ENCODE assay signal across 22 cellular contexts in the genomic region with DNA sequence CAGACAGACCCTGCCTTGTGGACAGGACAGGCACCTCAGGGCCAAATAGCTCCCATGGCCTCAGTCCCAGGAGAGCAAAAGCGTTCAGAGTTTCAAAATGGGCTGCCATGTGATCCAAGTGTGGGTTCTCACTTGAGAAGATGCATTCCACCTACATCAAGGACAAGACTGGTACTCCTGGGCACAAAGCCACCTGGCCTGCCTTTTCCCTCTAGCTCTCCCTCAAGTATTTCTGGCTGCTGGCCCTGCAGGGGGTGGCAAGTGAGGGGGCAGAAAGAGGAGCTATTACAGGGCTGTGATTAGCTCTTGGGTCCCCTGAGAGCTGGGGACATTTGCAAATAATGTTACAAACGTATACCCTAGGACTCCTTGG. TPM values are rescaled to one million over a fixed set of nuclear protein-coding genes. Genes with fewer than 3 reads are reported as not detected.
A peak's percentile ranks its signal among the peaks of the same experiment; 100 is the strongest.
DNase-seq lines count a peak whose midpoint lies in the region; ATAC-seq and TF ChIP-seq lines count a peak whose summit lies in the region.
"Had no signal": no experiment of that assay in that cellular context is flagged by ENCODE, and none has a peak within 500 bp of the region (broad histone marks: within the 10 kb centered on the region; RNA-seq: fewer than 3 reads in every experiment).

No MANE protein-coding gene starts in this region.

- H2AFZ ChIP-seq in IMR-90 (replicated peaks; ENCODE audit: low read length, poor library complexity) = no peak overlapping the region

- dilution Hi-C loops in IMR-90 (cut with HindIII; ENCODE audit: low sequenced_read_pairs, unreplicated experiment) = no loop called here

- POLR2A ChIA-PET in IMR-90 (lab: Charles Lee; ENCODE audit: unreplicated experiment) (no interaction called here), GM10248 (lab: Yijun Ruan, JAX) (interaction anchor here (0.5 kb wide), 1 partner anchor 11 kb away, joined by 3 read pairs; no protein-coding TSS in a partner anchor)

- H2AK9ac ChIP-seq in IMR-90 (replicated peaks; ENCODE audit: low read depth, low read length, poor library complexity) = peak overlapping the region; percentile 44

- no peak overlapping the region for H3K4ac ChIP-seq in IMR-90 (ENCODE audit: low read depth, low read length)

- no peak overlapping the region for H3K18ac ChIP-seq in IMR-90 (ENCODE audit: low read depth, low read length)

- no peak overlapping the region for H2AK5ac ChIP-seq in IMR-90 (ENCODE audit: low read depth, low read length)

- peaks cover 20 to 78% of the 10 kb centered on the region in 2 experiments; a peak in 3 of 4 replicates for H3K79me1 ChIP-seq in IMR-90 (ENCODE audit: low read depth in 1 of 2, low read length in 2 of 2)

- no peak overlapping the region for H2BK20ac ChIP-seq in IMR-90 (ENCODE audit: low read depth, low read length)

- peaks cover 26% of the 10 kb centered on the region for H4K20me1 ChIP-seq in IMR-90 (ENCODE audit: insufficient read depth, low read length)

- TF ChIP-seq RAD21 in IMR-90 (IDR thresholded peaks at IDR 0.05; ENCODE audit: low read length) = no peak

- WGBS in IMR-90 (ENCODE audit: extremely low coverage in 2 of 2, insufficient read length in 1 of 2), 2 experiments = no CpG with 5 or more reads among the region's 2 CpGs
- 41% methylated on average over 2 of the region's 2 CpGs for WGBS in right cardiac atrium

- intact Hi-C loops in IMR-90 (cut with micrococcal nuclease) (no loop called here), Right ventricle myocardium inferior (cut with DNase I) (no loop called here), right cardiac atrium (cut with DNase I) (no loop called here), gastrocnemius medialis (cut with DNase I; ENCODE audit: low total_unique reads) (loop anchor here (1.0 kb wide), 1 partner anchor 41 kb away; no protein-coding TSS in a partner anchor)

- H3K56ac ChIP-seq in IMR-90 (ENCODE audit: extremely low read depth, insufficient read depth, low read length) = no peak overlapping the region

- H2BK5ac ChIP-seq in IMR-90 (ENCODE audit: low read depth, low read length, poor library complexity, severe bottlenecking) = no peak overlapping the region

- CTCF ChIA-PET in IMR-90 (lab: Yijun Ruan, JAX) = interaction anchor here (1.3 kb wide), 1 partner anchor 69 kb away, joined by 3 read pairs; no protein-coding TSS in a partner anchor
- CTCF ChIA-PET in GM10248 (lab: Yijun Ruan, JAX) = interaction anchor here (1.3 to 2.4 kb wide), 3 partner anchors 43 to 165 kb away, joined by 4 to 8 read pairs (median 6); no protein-coding TSS in a partner anchor

- no peak overlapping the region for H4K5ac ChIP-seq in IMR-90 (ENCODE audit: low read depth, low read length)

- no peak overlapping the region for H4K8ac ChIP-seq in IMR-90 (ENCODE audit: low read depth in 2 of 2, low read length in 2 of 2)

- no peak for DNase-seq in IMR-90
- DNase-seq in Right ventricle myocardium inferior (ENCODE audit: missing footprints) = peak; percentile 86
- peak; percentile 52 to 86 (median 82) for DNase-seq in right cardiac atrium
- peak; percentile 83 to 93 for DNase-seq in gastrocnemius medialis
- DNase-seq in NCI-H1105 treated with DMSO at 0.1 percent for 48 hours (lab: John Stamatoyannopoulos, UW) = no peak
- no peak for DNase-seq in GM10248 (ENCODE audit: extremely low spot score)
- DNase-seq: 8988T, Calu3, DMS53, GOT3, HFFc6, Karpas-422, NCI-H1105, NCI-H187, NCI-H446, NCI-H69, OCI-M1 had no signal

- H4K91ac ChIP-seq in IMR-90 (ENCODE audit: insufficient read depth, low read depth, low read length) = no peak overlapping the region

- H3K27ac ChIP-seq in IMR-90 (ENCODE audit: insufficient read depth, low read length) (no peak overlapping the region), right cardiac atrium (ENCODE audit: low read length) (peak overlapping the region; percentile 63), gastrocnemius medialis (peak overlapping the region; percentile 85 to 98 (median 92))

- TF ChIP-seq CTCF in IMR-90 (conservative IDR thresholded peaks at IDR 0.05; ENCODE audit: low read depth, low read length) (no peak), gastrocnemius medialis (IDR thresholded peaks at IDR 0.05 in 4 of 5, conservative IDR thresholded peaks at IDR 0.05 in 1 of 5) (no peak), GM10248 (IDR thresholded peaks at IDR 0.05; ENCODE audit: control extremely low read depth, extremely low read depth, low read depth, missing control alignments) (no peak)

- TF ChIP-seq POLR2A in IMR-90 (IDR thresholded peaks at IDR 0.05; ENCODE audit: low read depth, low read length) (no peak), gastrocnemius medialis (IDR thresholded peaks at IDR 0.05) (peak in 1 of 2 donors; percentile 33)

- H3K9me3 ChIP-seq in IMR-90 (ENCODE audit: control insufficient read depth, insufficient read depth, low read length) = no peaks in the 10 kb centered on the region
- H3K9me3 ChIP-seq in right cardiac atrium (ENCODE audit: control insufficient read depth, low read length) = no peaks in the 10 kb centered on the region
- H3K9me3 ChIP-seq in gastrocnemius medialis = no peaks in the 10 kb centered on the region

- H3K23ac ChIP-seq in IMR-90 (ENCODE audit: low read depth, low read length) = no peak overlapping the region

- H2BK15ac ChIP-seq in IMR-90 (ENCODE audit: low read depth, low read length) = no peak overlapping the region

- H3K4me2 ChIP-seq in IMR-90 (ENCODE audit: low read depth, low read length) = no peak overlapping the region

- H2BK120ac ChIP-seq in IMR-90 (ENCODE audit: low read depth, low read length) = no peak overlapping the region

- H3K4me1 ChIP-seq in IMR-90 (ENCODE audit: control insufficient read depth, insufficient read depth, low read length) = peaks cover 30% of the 10 kb centered on the region
- H3K4me1 ChIP-seq in right cardiac atrium (ENCODE audit: control insufficient read depth, insufficient read depth, low read length) = peaks cover 19% of the 10 kb centered on the region
- H3K4me1 ChIP-seq in gastrocnemius medialis = peaks cover 51 to 60% of the 10 kb centered on the region in 2 donors

- BruUV-seq in IMR-90 (replicated peaks; lab: Mats Ljungman, UMichigan) = no TSS peak

- no peak overlapping the region for H3K14ac ChIP-seq in IMR-90 (replicated peaks; ENCODE audit: low read depth, low read length)

- ATAC-seq in IMR-90 (ENCODE audit: low read depth) = no peak
- ATAC-seq in Right ventricle myocardium inferior = peak; percentile 45
- peak in 1 of 2 donors; percentile 4 for ATAC-seq in right cardiac atrium
- peak; percentile 78 to 80 for ATAC-seq in gastrocnemius medialis
- ATAC-seq in HG03025 (IDR thresholded peaks at IDR 0.05; ENCODE audit: low FRiP score, unreplicated experiment) = no peak
- no peak for ATAC-seq in HG02798 (IDR thresholded peaks at IDR 0.05; ENCODE audit: poor library complexity, unreplicated experiment)

- no peak overlapping the region for H3K9ac ChIP-seq in IMR-90 (ENCODE audit: low read depth, low read length)

- H3K9me1 ChIP-seq in IMR-90 (ENCODE audit: insufficient read depth, low read length) = peaks cover 29% of the 10 kb centered on the region

- H3K27me3 ChIP-seq in IMR-90 (ENCODE audit: control insufficient read depth, insufficient read depth, low read length) = no peaks in the 10 kb centered on the region
- H3K27me3 ChIP-seq in right cardiac atrium (ENCODE audit: control insufficient read depth, insufficient read depth) = no peaks in the 10 kb centered on the region
- no peaks in the 10 kb centered on the region for H3K27me3 ChIP-seq in gastrocnemius medialis

- no peak overlapping the region for H3K4me3 ChIP-seq in IMR-90 (ENCODE audit: insufficient read depth, low read depth, low read length)
- H3K4me3 ChIP-seq in right cardiac atrium (ENCODE audit: low read length) = no peak overlapping the region
- no peak overlapping the region for H3K4me3 ChIP-seq in gastrocnemius medialis

- H3K36me3 ChIP-seq in IMR-90 (ENCODE audit: control insufficient read depth, insufficient read depth, low read length) (peaks cover 76% of the 10 kb centered on the region), gastrocnemius medialis (peaks cover 0 to 67% of the 10 kb centered on the region in 2 donors)

- in situ Hi-C loops in IMR-90 (cut with MboI; ENCODE audit: low sequenced_read_pairs) (no loop called here), gastrocnemius medialis (cut with MboI; ENCODE audit: low sequenced_read_pairs in 4 of 4) (no loop called here)

RNA-seq across cellular contexts. Expression of a gene that starts 6.5 kb away (rescaled TPM):
- total RNA-seq in IMR-90 (2012; rRNA removed) (3.1 and 4.1 TPM in 2 replicates), Right ventricle myocardium inferior (14.9 TPM), right cardiac atrium (10 to 100 TPM in 2 of 4 donors, 1 to 10 TPM in 2; 4.8 to 20.4 (median 10.6) TPM), gastrocnemius medialis (1 to 10 TPM in 2 of 4 donors, under 1 TPM in 2; 0.66 to 1.7 (median 1.1) TPM)
- polyA plus RNA-seq in IMR-90 (2012; rRNA removed) (20.3 and 23.2 TPM in 2 replicates), right cardiac atrium (8.7 TPM)
- polyA plus RNA-seq in IMR-90 (2012; cell fraction: cytosol; rRNA removed) = 13.6 and 14.6 TPM in 2 replicates
- polyA plus RNA-seq in IMR-90 (2012; cell fraction: nucleus; rRNA removed; ENCODE audit: low replicate concordance) = 308 and 435 TPM in 2 replicates
- polyA plus RNA-seq: CD4-positive, alpha-beta memory T cell had no signal

RNA-seq across cellular contexts. Expression of a gene that starts 7.8 kb away (rescaled TPM):
- total RNA-seq in IMR-90 (2012; rRNA removed) = 952 and 1,365 TPM in 2 replicates
- 410 and 474 TPM in 2 replicates for polyA plus RNA-seq in IMR-90 (2012; rRNA removed)
- polyA plus RNA-seq in IMR-90 (2012; cell fraction: cytosol; rRNA removed) = 589 and 721 TPM in 2 replicates
- 253 and 529 TPM in 2 replicates for polyA plus RNA-seq in IMR-90 (2012; cell fraction: nucleus; rRNA removed; ENCODE audit: low replicate concordance)
- 1,186 TPM for total RNA-seq in Right ventricle myocardium inferior
- total RNA-seq in right cardiac atrium = 100 to 1,000 TPM; 622 to 677 (median 648) TPM
- 865 TPM for polyA plus RNA-seq in right cardiac atrium
- 100 to 1,000 TPM; 679 to 861 (median 720) TPM for total RNA-seq in gastrocnemius medialis

RNA-seq across cellular contexts. Expression of a gene that starts 20.0 kb away (rescaled TPM):
- not detected in 2 replicates for total RNA-seq in IMR-90 (2012; rRNA removed)
- polyA plus RNA-seq in IMR-90 (2012; rRNA removed) = 0.15 TPM in 1 of 2 replicates, not detected in the other
- not detected in 2 replicates for polyA plus RNA-seq in IMR-90 (2012; cell fraction: cytosol; rRNA removed)
- polyA plus RNA-seq in IMR-90 (2012; cell fraction: nucleus; rRNA removed; ENCODE audit: low replicate concordance) = 0.63 and 1.1 TPM in 2 replicates
- not detected for total RNA-seq in Right ventricle myocardium inferior
- total RNA-seq in right cardiac atrium = not detected
- not detected for polyA plus RNA-seq in right cardiac atrium
- total RNA-seq in gastrocnemius medialis = not detected
- total RNA-seq: Calu3; CD4-positive, alpha-beta memory T cell; RPMI7951 had no signal
- polyA plus RNA-seq: BJ; CD4-positive, alpha-beta memory T cell had no signal

RNA-seq across cellular contexts. Expression of a gene that starts 33.7 kb away (rescaled TPM):
- 11.7 and 11.8 TPM in 2 replicates for total RNA-seq in IMR-90 (2012; rRNA removed)
- polyA plus RNA-seq in IMR-90 (2012; rRNA removed) = 31.4 and 34.3 TPM in 2 replicates
- 12.8 and 16.9 TPM in 2 replicates for polyA plus RNA-seq in IMR-90 (2012; cell fraction: cytosol; rRNA removed)
- polyA plus RNA-seq in IMR-90 (2012; cell fraction: nucleus; rRNA removed; ENCODE audit: low replicate concordance) = 352 and 485 TPM in 2 replicates
- total RNA-seq in Right ventricle myocardium inferior = 14.1 TPM
- total RNA-seq in right cardiac atrium = 10 to 100 TPM in 3 of 4 donors, 1 to 10 TPM in 1; 8.6 to 15.4 (median 14.5) TPM
- polyA plus RNA-seq in right cardiac atrium = 12.0 TPM
- 10 to 100 TPM in 2 of 4 donors, 1 to 10 TPM in 2; 6.1 to 17.3 (median 10.1) TPM for total RNA-seq in gastrocnemius medialis

RNA-seq across cellular contexts. Expression of a gene that starts 38.0 kb away (rescaled TPM):
- total RNA-seq in IMR-90 (2012; rRNA removed) (0.54 and 0.56 TPM in 2 replicates), Right ventricle myocardium inferior (not detected), right cardiac atrium (not detected), gastrocnemius medialis (not detected)
- polyA plus RNA-seq in IMR-90 (2012; rRNA removed) (2.3 and 2.7 TPM in 2 replicates), right cardiac atrium (0.16 TPM)
- 0.56 and 1.4 TPM in 2 replicates for polyA plus RNA-seq in IMR-90 (2012; cell fraction: cytosol; rRNA removed)
- polyA plus RNA-seq in IMR-90 (2012; cell fraction: nucleus; rRNA removed; ENCODE audit: low replicate concordance) = 19.4 and 40.3 TPM in 2 replicates
- total RNA-seq: CD4-positive, alpha-beta memory T cell had no signal
- polyA plus RNA-seq: CD4-positive, alpha-beta memory T cell had no signal

Comparison
In these comparisons a context has a peak if more than half of its experiments do, and no peak if none do; other contexts are left out.
1. ATAC-seq: peak in Right ventricle myocardium inferior (single experiment) and gastrocnemius medialis (2 of 2); none in IMR-90 (single experiment), HG03025 (single experiment) and HG02798 (single experiment).
2. DNase-seq: peak in Right ventricle myocardium inferior (single experiment), right cardiac atrium (3 of 3) and gastrocnemius medialis (2 of 2); none in IMR-90 (single experiment), NCI-H1105 treated with DMSO at 0.1 percent for 48 hours (single experiment) and GM10248 (single experiment).